Comparison of ENCODE assay signal across 8 cellular contexts in the genomic region with DNA sequence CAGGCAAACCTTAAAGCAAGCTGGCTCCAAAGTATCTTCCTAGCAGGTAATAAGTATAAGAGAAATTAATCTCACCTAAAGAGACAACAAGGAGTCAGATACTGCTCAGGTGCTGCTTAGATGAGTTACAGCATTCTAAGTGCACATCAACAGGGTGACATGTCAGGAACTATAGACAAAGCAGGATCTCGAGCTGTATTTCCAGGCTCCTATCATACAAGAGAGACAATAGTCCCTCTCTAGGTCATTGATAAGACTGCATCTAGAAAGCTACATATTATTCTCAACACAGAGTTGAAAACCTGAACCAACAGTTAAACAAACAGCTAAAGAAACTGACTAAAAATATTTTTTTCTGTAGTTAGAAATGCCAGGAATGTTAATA. TPM values are rescaled to one million over a fixed set of nuclear protein-coding genes. Genes with fewer than 3 reads are reported as not detected.
DNase-seq lines count a peak whose midpoint lies in the region; ATAC-seq and TF ChIP-seq lines count a peak whose summit lies in the region.

No MANE protein-coding gene starts in this region.

- POLR2A ChIA-PET in CD4-positive, alpha-beta T cell (lab: Charles Lee) = interaction anchor here (1.2 kb wide), 1 partner anchor 661 kb away, joined by 4 read pairs; no protein-coding TSS in a partner anchor

- peak; percentile 30 for ATAC-seq in HG03378 (IDR thresholded peaks at IDR 0.05; ENCODE audit: unreplicated experiment)
- ATAC-seq in body of pancreas = no peak
- peak in 2 of 4 donors; percentile 10 to 16 for ATAC-seq in right lobe of liver
- ATAC-seq in HG02981 (IDR thresholded peaks at IDR 0.05; ENCODE audit: unreplicated experiment) = no peak
- ATAC-seq in CD4-positive, alpha-beta T cell (ENCODE audit: poor library complexity) = no peak

- no peaks in the 10 kb centered on the region for H3K9me3 Mint-ChIP-seq in CD4-positive, alpha-beta T cell

- WGBS in body of pancreas, 2 donors = 17 to 19% methylated on average over 1 of the region's 1 CpG
- WGBS in right lobe of liver (ENCODE audit: insufficient coverage, low coverage, low lambda C conversion rate, missing lambda C conversion rate) = 8% methylated on average over 1 of the region's 1 CpG

- CTCF ChIA-PET in CD4-positive, alpha-beta T cell (lab: Charles Lee) = interaction anchor here (1.1 kb wide), 1 partner anchor 17 kb away, joined by 5 read pairs; no protein-coding TSS in a partner anchor

- no peak overlapping the region for H3K27ac Mint-ChIP-seq in CD4-positive, alpha-beta T cell

- TF ChIP-seq POLR2A in body of pancreas (IDR thresholded peaks at IDR 0.05) (no peak), right lobe of liver (IDR thresholded peaks at IDR 0.05) (no peak)

- intact Hi-C loops in body of pancreas (cut with DNase I) = no loop called here
- intact Hi-C loops in right lobe of liver (cut with DNase I) = no loop called here
- intact Hi-C loops in CD4-positive, alpha-beta T cell (cut with DNase I, micrococcal nuclease) = loop anchor here (2.0 to 5.0 kb wide), 2 partner anchors 660 to 981 kb away; no protein-coding TSS in a partner anchor

- H3K4me3 Mint-ChIP-seq in CD4-positive, alpha-beta T cell = no peak overlapping the region

- H3K4me1 ChIP-seq in body of pancreas (peaks cover 68% of the 10 kb centered on the region), right lobe of liver (peaks cover 0 to 50% (median 16%) of the 10 kb centered on the region in 4 donors)

- peaks cover 19% of the 10 kb centered on the region for H3K4me1 Mint-ChIP-seq in CD4-positive, alpha-beta T cell (ENCODE audit: low read depth)

- H3K27me3 ChIP-seq in body of pancreas (no peaks in the 10 kb centered on the region), right lobe of liver (no peaks in the 10 kb centered on the region)
- H3K27me3 ChIP-seq in CD4-positive, alpha-beta T cell (ENCODE audit: control insufficient read depth, insufficient read depth, low read length) = peaks cover 47% of the 10 kb centered on the region

- H3K27me3 Mint-ChIP-seq in CD4-positive, alpha-beta T cell = peaks cover 71% of the 10 kb centered on the region

- H3K36me3 Mint-ChIP-seq in CD4-positive, alpha-beta T cell (ENCODE audit: low read depth) = peaks cover 20% of the 10 kb centered on the region

- DNase-seq in AG09309 (ENCODE audit: low read depth) = no peak
- no peak for DNase-seq in body of pancreas
- DNase-seq in right lobe of liver = no peak
- no peak for DNase-seq in CD4-positive, alpha-beta T cell
- DNase-seq in stimulated activated CD4-positive, alpha-beta T cell treated with anti-CD3 and anti-CD28 coated beads, Interleukin-2, amount 100 ng/mL, for 48 hours = no peak
- no peak for DNase-seq in effector CD4-positive, alpha-beta T cell

- H3K4me3 ChIP-seq in AG09309 (ENCODE audit: control insufficient read depth, low read depth, low read length) = no peak overlapping the region
- no peak overlapping the region for H3K4me3 ChIP-seq in body of pancreas
- no peak overlapping the region for H3K4me3 ChIP-seq in right lobe of liver

- H3K36me3 ChIP-seq in body of pancreas (replicated peaks in 1 of 2; ENCODE audit: insufficient read depth in 1 of 2, low read depth in 2 of 2) = no peaks in the 10 kb centered on the region
- H3K36me3 ChIP-seq in right lobe of liver = no peaks in the 10 kb centered on the region

- TF ChIP-seq CTCF in AG09309 (IDR thresholded peaks at IDR 0.05; ENCODE audit: control insufficient read depth, insufficient read depth, low read depth, low read length, missing control alignments) (peak; percentile 26), body of pancreas (IDR thresholded peaks at IDR 0.05) (peak in 4 of 7 experiments; percentile 29 to 39 (median 35)), right lobe of liver (IDR thresholded peaks at IDR 0.05) (peak; percentile 32 to 40 (median 36))
- no peak for TF ChIP-seq CTCF in CD4-positive, alpha-beta T cell (IDR thresholded peaks at IDR 0.05)

- H3K9me3 ChIP-seq in body of pancreas (no peaks in the 10 kb centered on the region), right lobe of liver (no peaks in the 10 kb centered on the region)
- no peaks in the 10 kb centered on the region for H3K9me3 ChIP-seq in CD4-positive, alpha-beta T cell (ENCODE audit: control insufficient read depth, low read length)

- H3K27ac ChIP-seq in body of pancreas (peak overlapping the region in 3 of 4 donors; percentile 40 to 66 (median 56)), right lobe of liver (peak overlapping the region in 2 of 3 donors; percentile 7 to 98)
- H3K27ac ChIP-seq in CD4-positive, alpha-beta T cell (ENCODE audit: low read depth, low read length) = no peak overlapping the region

RNA-seq across cellular contexts. Expression of gene PTPRK, which starts 3.9 kb away (rescaled TPM):
- total RNA-seq in body of pancreas = 100 to 1,000 TPM in 1 of 2 donors, 10 to 100 TPM in 1; 60.6 to 121 TPM
- total RNA-seq in right lobe of liver = 10 to 100 TPM; 27.7 to 54.5 (median 35.7) TPM
- 10 to 100 TPM in 1 of 2 experiments, 1 to 10 TPM in 1; 8.4 to 10.3 TPM for total RNA-seq in CD4-positive, alpha-beta T cell

Comparison
In these comparisons a context has a peak if more than half of its experiments do, and no peak if none do; other contexts are left out.
1. intact Hi-C loops: an anchor here in CD4-positive, alpha-beta T cell (2.0 to 5.0 kb wide); none called in body of pancreas and right lobe of liver.